7 cellular contexts compared by ENCODE assay signal in the genomic region with DNA sequence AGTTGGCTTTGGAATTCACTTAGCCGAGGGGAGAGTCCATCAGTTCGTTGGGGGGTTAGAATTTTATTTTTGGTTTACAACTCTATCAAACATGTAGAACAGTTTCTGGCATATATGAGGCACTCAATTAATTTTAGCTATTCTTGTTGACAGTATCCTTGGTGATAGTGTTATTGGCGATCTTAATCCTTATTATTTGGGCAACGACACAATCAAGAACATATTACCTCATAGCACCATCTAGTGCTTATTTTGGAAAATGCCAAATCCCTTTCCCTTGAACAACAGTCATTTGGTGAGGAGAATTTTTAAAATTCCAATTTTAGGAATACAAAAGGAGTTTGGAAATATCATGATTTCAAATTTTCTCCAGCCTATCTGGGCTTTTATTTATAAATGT. TPM values are rescaled to one million over a fixed set of nuclear protein-coding genes. Genes with fewer than 3 reads are reported as not detected.
A peak's percentile ranks its signal among the peaks of the same experiment; 100 is the strongest.
DNase-seq lines count a peak whose midpoint lies in the region; TF ChIP-seq lines count a peak whose summit lies in the region.

No MANE protein-coding gene starts in this region.

- H3K4me3 ChIP-seq in LNCaP clone FGC (ENCODE audit: low read depth, low read length) = no peak overlapping the region
- H3K4me3 ChIP-seq in colonic mucosa = no peak overlapping the region
- H3K4me3 ChIP-seq in ovary = no peak overlapping the region
- H3K4me3 ChIP-seq in stomach = no peak overlapping the region

- H3K9ac ChIP-seq in colonic mucosa (ENCODE audit: low read depth in 2 of 2, low read length in 2 of 2) = no peak overlapping the region

- TF ChIP-seq POLR2A in ovary (IDR thresholded peaks at IDR 0.05) (no peak), stomach (IDR thresholded peaks at IDR 0.05) (no peak)

- H3K27me3 ChIP-seq in colonic mucosa (no peaks in the 10 kb centered on the region), ovary (no peaks in the 10 kb centered on the region), stomach (no peaks in the 10 kb centered on the region)

- no peak for TF ChIP-seq EP300 in ovary (IDR thresholded peaks at IDR 0.05)
- TF ChIP-seq EP300 in stomach (IDR thresholded peaks at IDR 0.05) = no peak

- 31 to 39% (median 35%) methylated on average over 4 of the region's 4 CpGs for WGBS in ovary, 3 donors
- 20 to 35% (median 29%) methylated on average over 4 of the region's 4 CpGs for WGBS in stomach, 5 donors

- no peaks in the 10 kb centered on the region for H3K9me3 ChIP-seq in colonic mucosa
- H3K9me3 ChIP-seq in ovary = no peaks in the 10 kb centered on the region
- no peaks in the 10 kb centered on the region for H3K9me3 ChIP-seq in stomach

- H3K36me3 ChIP-seq in colonic mucosa (no peaks in the 10 kb centered on the region), ovary (no peaks in the 10 kb centered on the region), stomach (no peaks in the 10 kb centered on the region)

- H3K4me1 ChIP-seq in colonic mucosa (no peaks in the 10 kb centered on the region), ovary (ENCODE audit: insufficient read depth) (no peaks in the 10 kb centered on the region), stomach (no peaks in the 10 kb centered on the region)

- intact Hi-C loops in colonic mucosa (cut with DNase I) = no loop called here
- intact Hi-C loops in ovary (cut with DNase I) = no loop called here
- intact Hi-C loops in stomach (cut with DNase I; ENCODE audit: low total_unique reads) = no loop called here

- H3K27ac ChIP-seq in colonic mucosa (no peak overlapping the region), ovary (no peak overlapping the region), stomach (no peak overlapping the region)

- TF ChIP-seq CTCF in LNCaP clone FGC (IDR thresholded peaks at IDR 0.05; ENCODE audit: control insufficient read depth, extremely low read depth, insufficient read depth) (peak; percentile 51), colonic mucosa (IDR thresholded peaks at IDR 0.05) (peak; percentile 24), ovary (IDR thresholded peaks at IDR 0.05) (peak in 2 of 3 donors; percentile 18 to 25), stomach (IDR thresholded peaks at IDR 0.05) (peak in 2 of 7 experiments; percentile 19 to 23)

- DNase-seq in GM03348 (ENCODE audit: low spot score) = peak; percentile 40
- DNase-seq in LNCaP clone FGC (ENCODE audit: low read depth) = no peak
- DNase-seq in colonic mucosa = no peak
- DNase-seq in ovary = no peak
- DNase-seq in activated T-cell treated with anti-CD3 and anti-CD28 coated beads, Interleukin-2, amount 50 U/mL, for 48 hours = no peak
- no peak for DNase-seq in activated naive CD4-positive, alpha-beta T cell treated with anti-CD3 and anti-CD28 coated beads, Interleukin-2, amount 50 U/mL, for 16 hours
- DNase-seq in stomach = no peak

RNA-seq across cellular contexts. Expression of a gene that starts 17.9 kb away (rescaled TPM):
- total RNA-seq in colonic mucosa (100 to 1,000 TPM; 105 to 132 TPM), ovary (100 to 1,000 TPM in 3 of 7 donors, 10 to 100 TPM in 4; 89.6 to 134 (median 99.9) TPM), stomach (100 to 1,000 TPM in 1 of 5 donors, 10 to 100 TPM in 3, 1 to 10 TPM in 1; 9.8 to 198 (median 52.7) TPM)
- polyA plus RNA-seq in ovary (100 to 1,000 TPM; 107 to 164 TPM), stomach (10 to 100 TPM; 33.9 to 52.7 (median 35.4) TPM)
